10 cellular contexts compared by ENCODE assay signal in genomic region chr10:14971867-14972448, GRCh38. TPM values are rescaled to one million over a fixed set of nuclear protein-coding genes. Genes with fewer than 3 reads are reported as not detected.
A peak's percentile ranks its signal among the peaks of the same experiment; 100 is the strongest.
DNase-seq lines count a peak whose midpoint lies in the region; ATAC-seq and TF ChIP-seq lines count a peak whose summit lies in the region.
"Had no signal": no experiment of that assay in that cellular context is flagged by ENCODE, and none has a peak within 500 bp of the region (broad histone marks: within the 10 kb centered on the region; RNA-seq: fewer than 3 reads in every experiment).

No MANE protein-coding gene starts in this region.

- intact Hi-C loops in heart left ventricle (cut with DNase I) (loop anchor here in 3 of 10 donors (5.0 to 10.0 kb wide), 2 partner anchors 435 to 467 kb away; no protein-coding TSS in a partner anchor), aorta (cut with DNase I) (no loop called here)

- H3K36me3 ChIP-seq in Loucy (ENCODE audit: insufficient read depth, low read length), result no peaks in the 10 kb centered on the region
- H3K36me3 ChIP-seq in heart left ventricle, result no peaks in the 10 kb centered on the region
- H3K36me3 ChIP-seq in aorta (ENCODE audit: control insufficient read depth in 1 of 2, insufficient read depth in 2 of 2, low read length in 1 of 2), result no peaks in the 10 kb centered on the region

- no peak overlapping the region for H3K4me3 Mint-ChIP-seq in activated T-cell treated with anti-CD3 and anti-CD28 coated beads, Interleukin-2, amount 50 U/mL, for 24 hours

- H3K9ac ChIP-seq in Loucy (ENCODE audit: low read depth, low read length, poor library complexity, severe bottlenecking), result no peak overlapping the region

- H3K4me3 ChIP-seq in Loucy (ENCODE audit: low read length, poor library complexity, severe bottlenecking) (no peak overlapping the region), heart left ventricle (no peak overlapping the region), aorta (ENCODE audit: low read length in 2 of 2) (no peak overlapping the region)

- H4K20me1 ChIP-seq in Loucy (ENCODE audit: insufficient read depth, low read length, poor library complexity, severe bottlenecking), result no peaks in the 10 kb centered on the region

- no peaks in the 10 kb centered on the region for H3K36me3 Mint-ChIP-seq in activated T-cell treated with anti-CD3 and anti-CD28 coated beads, Interleukin-2, amount 50 U/mL, for 24 hours (ENCODE audit: low read depth)

- no peak for TF ChIP-seq POLR2A in heart left ventricle (IDR thresholded peaks at IDR 0.05)

- no peak overlapping the region for H2AFZ ChIP-seq in Loucy (ENCODE audit: low read length)

- H3K27me3 ChIP-seq in Loucy (ENCODE audit: insufficient read depth, low read length, poor library complexity, severe bottlenecking) (peaks cover 28% of the 10 kb centered on the region), heart left ventricle (peaks cover 0 to 16% (median 0%) of the 10 kb centered on the region in 9 donors), aorta (ENCODE audit: control insufficient read depth in 1 of 2, insufficient read depth in 2 of 2, low read length in 1 of 2) (no peaks in the 10 kb centered on the region)

- peaks cover 3% of the 10 kb centered on the region for H3K4me1 Mint-ChIP-seq in activated T-cell treated with anti-CD3 and anti-CD28 coated beads, Interleukin-2, amount 50 U/mL, for 24 hours (ENCODE audit: low read depth)

- H3K27ac ChIP-seq in heart left ventricle (no peak overlapping the region), aorta (ENCODE audit: low read depth in 1 of 2, low read length in 2 of 2) (no peak overlapping the region)

- ATAC-seq in heart left ventricle (no peak), GM21737 (IDR thresholded peaks at IDR 0.05; ENCODE audit: unreplicated experiment) (no peak), aorta (ENCODE audit: low FRiP score) (no peak)

- no peak overlapping the region for H3K4me2 ChIP-seq in Loucy (ENCODE audit: low read depth, low read length, poor library complexity, severe bottlenecking)

- no peaks in the 10 kb centered on the region for H3K9me2 ChIP-seq in Loucy (replicated peaks; ENCODE audit: low read depth, low read length)

- 50 to 59% (median 58%) methylated on average over 4 of the region's 4 CpGs for WGBS in heart left ventricle, 4 donors
- WGBS in aorta, 2 donors, result 61 to 69% methylated on average over 4 of the region's 4 CpGs

- DNase-seq in DMS53 treated with DMSO at 0.1 percent for 48 hours (lab: John Stamatoyannopoulos, UW; ENCODE audit: unreplicated experiment), result peak; percentile 17
- peak; percentile 60 for DNase-seq in activated T-cell treated with anti-CD3 and anti-CD28 coated beads, Interleukin-2, amount 50 U/mL, for 24 hours
- peak in 1 of 5 donors; percentile 36 for DNase-seq in heart left ventricle
- DNase-seq in stimulated activated CD4-positive, alpha-beta T cell treated with anti-CD3 and anti-CD28 coated beads, Interleukin-4, amount 100 ng/mL, for 48 hours (ENCODE audit: low read depth in 2 of 2), result peak; percentile 28 to 30
- DNase-seq in SIG-M5 (lab: John Stamatoyannopoulos, UW), result no peak
- DNase-seq in aorta, result no peak

- H3K27ac Mint-ChIP-seq in activated T-cell treated with anti-CD3 and anti-CD28 coated beads, Interleukin-2, amount 50 U/mL, for 24 hours, result no peak overlapping the region

- no peaks in the 10 kb centered on the region for H3K9me3 Mint-ChIP-seq in activated T-cell treated with anti-CD3 and anti-CD28 coated beads, Interleukin-2, amount 50 U/mL, for 24 hours

- H3K4me1 ChIP-seq in Loucy (ENCODE audit: insufficient read depth, low read length, poor library complexity, severe bottlenecking) (no peaks in the 10 kb centered on the region), heart left ventricle (no peaks in the 10 kb centered on the region), aorta (ENCODE audit: control insufficient read depth in 1 of 2, insufficient read depth in 2 of 2, low read length in 2 of 2) (no peaks in the 10 kb centered on the region)

- H3K79me2 ChIP-seq in Loucy (ENCODE audit: insufficient read depth, low read length), result no peaks in the 10 kb centered on the region

- peaks cover 11% of the 10 kb centered on the region for H3K27me3 Mint-ChIP-seq in activated T-cell treated with anti-CD3 and anti-CD28 coated beads, Interleukin-2, amount 50 U/mL, for 24 hours

- H3F3A ChIP-seq in Loucy (ENCODE audit: low read depth), result no peaks in the 10 kb centered on the region

- TF ChIP-seq CTCF in Loucy (conservative IDR thresholded peaks at IDR 0.05; ENCODE audit: low read length) (peak; percentile 72), heart left ventricle (IDR thresholded peaks at IDR 0.05) (peak; percentile 27 to 66 (median 53))

- no peaks in the 10 kb centered on the region for H3K9me3 ChIP-seq in Loucy (ENCODE audit: insufficient read depth, low read depth, low read length)
- no peaks in the 10 kb centered on the region for H3K9me3 ChIP-seq in heart left ventricle
- no peaks in the 10 kb centered on the region for H3K9me3 ChIP-seq in aorta (ENCODE audit: control insufficient read depth, low read length)

RNA-seq across cellular contexts. Expression of gene MEIG1, which starts 12.8 kb away (rescaled TPM):
- total RNA-seq in heart left ventricle (under 1 TPM in 1 of 9 donors, not detected in 8; 0.85 TPM), aorta (not detected)
- polyA plus RNA-seq in heart left ventricle (not detected), aorta (not detected)
- total RNA-seq: LHCN-M2, mononuclear cell had no signal

RNA-seq across cellular contexts. Expression of gene DCLRE1C, which starts 18.1 kb away (rescaled TPM):
- 1 to 10 TPM; 2.5 to 9.6 (median 5.3) TPM for total RNA-seq in heart left ventricle
- 1 to 10 TPM; 2.0 to 5.9 TPM for polyA plus RNA-seq in heart left ventricle
- 10 to 100 TPM in 1 of 2 donors, 1 to 10 TPM in 1; 9.3 to 16.6 TPM for total RNA-seq in aorta
- polyA plus RNA-seq in aorta, result 1 to 10 TPM; 1.6 to 5.9 TPM

Comparison
In these comparisons a context has a peak if more than half of its experiments do, and no peak if none do; other contexts are left out.
1. DNase-seq: peak in DMS53 treated with DMSO at 0.1 percent for 48 hours (single experiment), activated T-cell treated with anti-CD3 and anti-CD28 coated beads, Interleukin-2, amount 50 U/mL, for 24 hours (single experiment) and stimulated activated CD4-positive, alpha-beta T cell treated with anti-CD3 and anti-CD28 coated beads, Interleukin-4, amount 100 ng/mL, for 48 hours (2 of 2); none in SIG-M5 (single experiment) and aorta (0 of 2).